In the genomic region with DNA sequence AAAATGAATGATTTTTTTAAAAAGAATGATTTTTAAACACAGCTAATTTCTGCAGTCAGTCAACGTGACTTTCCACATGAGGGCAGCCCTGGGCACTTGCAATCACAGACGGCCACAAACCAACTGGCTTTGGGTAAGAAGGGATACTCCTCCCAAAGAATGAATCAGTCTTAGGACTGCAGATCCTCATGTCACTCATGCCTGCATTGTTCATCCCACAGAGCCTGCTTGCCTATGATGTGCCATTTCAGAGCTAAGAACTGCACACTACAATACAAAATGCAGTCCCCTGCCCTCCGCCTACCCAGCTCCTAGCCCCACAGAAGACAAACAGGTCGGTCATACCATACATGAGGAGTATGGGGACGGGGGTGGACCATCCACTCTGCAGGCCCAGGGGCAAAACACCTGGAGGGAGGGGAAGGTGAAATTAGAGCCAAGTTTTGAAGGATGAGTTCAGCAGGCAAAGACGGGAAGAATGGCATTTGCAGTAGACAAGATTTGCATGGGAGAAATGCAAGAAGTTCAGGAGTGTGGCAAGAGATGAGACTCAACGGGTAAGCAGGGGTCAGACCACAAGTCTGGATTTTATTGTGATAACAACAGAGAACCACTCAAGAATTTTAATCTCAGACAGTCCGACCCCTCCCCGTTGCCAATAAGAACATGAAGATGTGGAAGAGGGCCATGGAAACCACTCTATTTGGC, we compare ENCODE assay signal across 9 cellular contexts. TPM values are rescaled to one million over a fixed set of nuclear protein-coding genes. Genes with fewer than 3 reads are reported as not detected.
DNase-seq lines count a peak whose midpoint lies in the region; ATAC-seq and TF ChIP-seq lines count a peak whose summit lies in the region.
"Had no signal": no experiment of that assay in that cellular context is flagged by ENCODE, and none has a peak within 500 bp of the region (broad histone marks: within the 10 kb centered on the region; RNA-seq: fewer than 3 reads in every experiment).

No MANE protein-coding gene starts in this region.

- H3K27me3 ChIP-seq in MG63 = no peaks in the 10 kb centered on the region
- H3K27me3 ChIP-seq in naive thymus-derived CD4-positive, alpha-beta T cell (ENCODE audit: control insufficient read depth in 2 of 2, insufficient read depth in 2 of 2, low read length in 2 of 2) = no peaks in the 10 kb centered on the region

- H3K36me3 Mint-ChIP-seq in CD14-positive monocyte (peaks cover 3 to 18% of the 10 kb centered on the region in 2 donors), chondrocyte (ENCODE audit: low read depth) (no peaks in the 10 kb centered on the region)
- H3K36me3 Mint-ChIP-seq in naive thymus-derived CD4-positive, alpha-beta T cell = peaks cover 1 to 30% (median 5%) of the 10 kb centered on the region in 5 donors

- H3K27ac Mint-ChIP-seq in CD14-positive monocyte (peak overlapping the region in 5 of 7 donors; percentile 13 to 79 (median 68)), chondrocyte (ENCODE audit: unreplicated experiment) (peak overlapping the region; percentile 86)
- H3K27ac Mint-ChIP-seq in naive thymus-derived CD4-positive, alpha-beta T cell = peak overlapping the region in 3 of 9 donors; percentile 3 to 47 (median 6)

- no peaks in the 10 kb centered on the region for H3K9me3 ChIP-seq in MG63
- H3K9me3 ChIP-seq in naive thymus-derived CD4-positive, alpha-beta T cell (ENCODE audit: control insufficient read depth in 2 of 3, low read length in 3 of 3) = no peaks in the 10 kb centered on the region

- no peaks in the 10 kb centered on the region for H3K4me1 ChIP-seq in naive thymus-derived CD4-positive, alpha-beta T cell (ENCODE audit: control insufficient read depth in 2 of 2, insufficient read depth in 2 of 2, low read length in 2 of 2)

- CTCF ChIA-PET in naive thymus-derived CD4-positive, alpha-beta T cell (lab: Charles Lee) = interaction anchor here (0.6 to 0.7 kb wide), 2 partner anchors 11 to 67 kb away, joined by 3 read pairs; no protein-coding TSS in a partner anchor

- peak; percentile 33 for ATAC-seq in naive thymus-derived CD4-positive, alpha-beta T cell
- no peak for ATAC-seq in GM18511 (IDR thresholded peaks at IDR 0.05; ENCODE audit: unreplicated experiment)
- no peak for ATAC-seq in HG02973 (IDR thresholded peaks at IDR 0.05; ENCODE audit: unreplicated experiment)

- TF ChIP-seq CTCF in CD14-positive monocyte (IDR thresholded peaks at IDR 0.05) (peak; percentile 27), chondrocyte (IDR thresholded peaks at IDR 0.05) (peak; percentile 79)

- peaks cover 6% of the 10 kb centered on the region; the same call in 1 of the 2 replicates for H3K36me3 ChIP-seq in MG63
- H3K36me3 ChIP-seq in naive thymus-derived CD4-positive, alpha-beta T cell (ENCODE audit: control insufficient read depth in 2 of 3, insufficient read depth in 3 of 3, low read length in 3 of 3) = peaks cover 0 to 3% (median 0%) of the 10 kb centered on the region in 3 experiments

- DNase-seq in CD14-positive monocyte (ENCODE audit: low spot score) = peak; percentile 50
- DNase-seq in MG63 = peak; percentile 74
- no peak for DNase-seq in chondrocyte (ENCODE audit: low spot score)
- no peak for DNase-seq in naive thymus-derived CD4-positive, alpha-beta T cell
- DNase-seq in iPS-NIHi11 (ENCODE audit: low spot score) = no peak
- DNase-seq in NCI-H1930 (lab: John Stamatoyannopoulos, UW) = no peak
- DNase-seq: NCI-H2081 treated with DMSO at 0.1 percent for 48 hours had no signal

- H3K4me3 ChIP-seq in MG63 = no peak overlapping the region
- H3K4me3 ChIP-seq in naive thymus-derived CD4-positive, alpha-beta T cell (ENCODE audit: low read length) = no peak overlapping the region

- H3K4me3 Mint-ChIP-seq in CD14-positive monocyte = no peak overlapping the region
- H3K4me3 Mint-ChIP-seq in chondrocyte (ENCODE audit: unreplicated experiment) = no peak overlapping the region
- H3K4me3 Mint-ChIP-seq in naive thymus-derived CD4-positive, alpha-beta T cell = no peak overlapping the region

- POLR2A ChIA-PET in naive thymus-derived CD4-positive, alpha-beta T cell (lab: Charles Lee) = interaction anchor here (0.6 kb wide), 1 partner anchor 158 kb away, joined by 5 read pairs; no protein-coding TSS in a partner anchor

- H3K27ac ChIP-seq in naive thymus-derived CD4-positive, alpha-beta T cell (ENCODE audit: low read depth, low read length) = no peak overlapping the region

- H3K9me3 Mint-ChIP-seq in CD14-positive monocyte (peaks cover 0 to 2% (median 0%) of the 10 kb centered on the region in 7 donors), chondrocyte (ENCODE audit: low read depth) (no peaks in the 10 kb centered on the region)
- H3K9me3 Mint-ChIP-seq in naive thymus-derived CD4-positive, alpha-beta T cell = peaks cover 0 to 2% (median 0%) of the 10 kb centered on the region in 11 donors

- peaks cover 0 to 2% (median 2%) of the 10 kb centered on the region in 3 donors for H3K27me3 Mint-ChIP-seq in CD14-positive monocyte (ENCODE audit: low read depth in 3 of 3)
- no peaks in the 10 kb centered on the region for H3K27me3 Mint-ChIP-seq in chondrocyte (ENCODE audit: low read depth)
- no peaks in the 10 kb centered on the region for H3K27me3 Mint-ChIP-seq in naive thymus-derived CD4-positive, alpha-beta T cell

- intact Hi-C loops in CD14-positive monocyte (cut with micrococcal nuclease) = no loop called here
- intact Hi-C loops in naive thymus-derived CD4-positive, alpha-beta T cell (cut with micrococcal nuclease) = no loop called here

- H3K4me1 Mint-ChIP-seq in CD14-positive monocyte (peaks cover 63% of the 10 kb centered on the region), chondrocyte (ENCODE audit: low read depth) (peaks cover 77% of the 10 kb centered on the region)
- peaks cover 7 to 60% (median 54%) of the 10 kb centered on the region in 7 donors for H3K4me1 Mint-ChIP-seq in naive thymus-derived CD4-positive, alpha-beta T cell

RNA-seq across cellular contexts. Expression of gene PACSIN2, which starts 24.7 kb away (rescaled TPM):
- polyA plus RNA-seq in CD14-positive monocyte = 10 to 100 TPM; 31.2 to 40.2 TPM
- 45.4 and 46.2 TPM in 2 replicates for total RNA-seq in MG63 (2014; rRNA removed; shearing (Covaris generic); ENCODE audit: low replicate concordance)
- 58.9 to 93.4 TPM (median 82.1 TPM) in 3 replicates for total RNA-seq in chondrocyte
- total RNA-seq in naive thymus-derived CD4-positive, alpha-beta T cell = 10 to 100 TPM; 27.6 to 62.5 (median 38.1) TPM
- polyA plus RNA-seq in naive thymus-derived CD4-positive, alpha-beta T cell = 10 to 100 TPM; 26.6 to 36.3 TPM

Comparison
In these comparisons a context has a peak if more than half of its experiments do, and no peak if none do; other contexts are left out.
1. DNase-seq: peak in CD14-positive monocyte (single experiment) and MG63 (single experiment); none in chondrocyte (single experiment), naive thymus-derived CD4-positive, alpha-beta T cell (0 of 9), iPS-NIHi11 (single experiment) and NCI-H1930 (0 of 2).